Comparison of ENCODE assay signal across 23 cellular contexts in the genomic region with DNA sequence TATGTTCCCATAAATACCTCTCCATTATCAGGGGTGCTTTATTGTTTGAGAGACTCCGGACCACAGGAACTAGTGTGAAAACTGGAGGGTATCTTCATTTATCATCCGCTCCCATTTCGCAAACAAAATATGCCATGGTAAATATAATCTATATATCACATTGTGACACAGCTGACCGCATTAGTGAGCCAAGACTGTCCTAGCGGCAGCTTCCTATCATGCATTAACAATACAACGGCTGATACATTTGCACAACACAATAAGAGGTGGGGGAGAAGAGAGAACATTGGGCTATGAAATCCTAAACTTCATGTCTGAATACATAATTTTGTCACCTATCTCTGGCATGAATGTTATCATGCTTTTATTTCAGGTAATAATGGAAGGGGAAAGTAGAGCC.
"Had no signal": no experiment of that assay in that cellular context is flagged by ENCODE, and none has a peak within 500 bp of the region (broad histone marks: within the 10 kb centered on the region; RNA-seq: fewer than 3 reads in every experiment).

No MANE protein-coding gene starts in this region.

- DNase-seq: activated CD4-positive, alpha-beta T cell treated with anti-CD3 and anti-CD28 coated beads for 4 hours; activated CD4-positive, alpha-beta T cell treated with anti-CD3 and anti-CD28 coated beads, Interleukin-2, amount 50 U/mL, for 48 hours; activated CD4-positive, CD25-positive, alpha-beta regulatory T cell; activated gamma-delta T cell; anterior cingulate cortex; effector CD4-positive, alpha-beta T cell; heart right ventricle; islet precursor cell; left cardiac atrium; lower lobe of right lung; ovary; spleen; stimulated activated CD4-positive, alpha-beta T cell treated with anti-CD3 and anti-CD28 coated beads, Interleukin-4, amount 100 ng/mL, for 1 hour; stimulated activated naive CD4-positive, alpha-beta T cell treated with Interleukin-2 at 50 U/mL for 16 hours; T-helper 9 cell had no signal

- H3K27me3 Mint-ChIP-seq: brain; dendritic cell treated with granulocyte-macrophage colony-stimulating factor and Interleukin-4, amounts not matched to agents 40 ng/mL and 50 ng/mL, for 4 days; type B pancreatic cell had no signal

- H3K9me3 ChIP-seq: heart right ventricle, lower lobe of right lung, ovary, prostate gland, spleen, thoracic aorta, vagina had no signal

- H3K4me1 ChIP-seq: prostate gland, vagina had no signal

- H3K27ac ChIP-seq: heart right ventricle, lower lobe of right lung, ovary, prostate gland, spleen, thoracic aorta, vagina had no signal

- H3K4me1 Mint-ChIP-seq: activated naive CD4-positive, alpha-beta T cell treated with anti-CD3 and anti-CD28 coated beads, Interleukin-2, amount 50 U/mL, for 24 hours had no signal

- H3K4me3 Mint-ChIP-seq: activated naive CD4-positive, alpha-beta T cell treated with anti-CD3 and anti-CD28 coated beads, Interleukin-2, amount 50 U/mL, for 24 hours; dendritic cell treated with granulocyte-macrophage colony-stimulating factor and Interleukin-4, amounts not matched to agents 40 ng/mL and 50 ng/mL, for 4 days; natural killer cell treated with Interleukin-12 subunit alpha and Interleukin-12 subunit beta and Interleukin-15 and Interleukin-18, amount 100 ng/mL, for 72 hours; type B pancreatic cell had no signal

- H3K27ac Mint-ChIP-seq: activated naive CD4-positive, alpha-beta T cell treated with anti-CD3 and anti-CD28 coated beads, Interleukin-2, amount 50 U/mL, for 24 hours; dendritic cell treated with granulocyte-macrophage colony-stimulating factor and Interleukin-4, amounts not matched to agents 40 ng/mL and 50 ng/mL, for 4 days; natural killer cell treated with Interleukin-12 subunit alpha and Interleukin-12 subunit beta and Interleukin-15 and Interleukin-18, amount 100 ng/mL, for 72 hours; type B pancreatic cell had no signal

- H3K27me3 ChIP-seq: ovary, spleen, vagina had no signal

- ATAC-seq: heart right ventricle; left cardiac atrium; lower lobe of right lung; natural killer cell treated with Interleukin-12 subunit alpha and Interleukin-12 subunit beta and Interleukin-15 and Interleukin-18, amount 100 ng/mL, for 72 hours had no signal

- H3K36me3 ChIP-seq: heart right ventricle, lower lobe of right lung, ovary, prostate gland, thoracic aorta, vagina had no signal

- H3K9me3 Mint-ChIP-seq: activated naive CD4-positive, alpha-beta T cell treated with anti-CD3 and anti-CD28 coated beads, Interleukin-2, amount 50 U/mL, for 24 hours; brain; dendritic cell treated with granulocyte-macrophage colony-stimulating factor and Interleukin-4, amounts not matched to agents 40 ng/mL and 50 ng/mL, for 4 days; natural killer cell treated with Interleukin-12 subunit alpha and Interleukin-12 subunit beta and Interleukin-15 and Interleukin-18, amount 100 ng/mL, for 72 hours; type B pancreatic cell had no signal

- H3K4me3 ChIP-seq: heart right ventricle, lower lobe of right lung, ovary, prostate gland, spleen, thoracic aorta, vagina had no signal

- H3K36me3 Mint-ChIP-seq: activated naive CD4-positive, alpha-beta T cell treated with anti-CD3 and anti-CD28 coated beads, Interleukin-2, amount 50 U/mL, for 24 hours; natural killer cell treated with Interleukin-12 subunit alpha and Interleukin-12 subunit beta and Interleukin-15 and Interleukin-18, amount 100 ng/mL, for 72 hours had no signal
